10 cellular contexts compared by ENCODE assay signal in the genomic region with DNA sequence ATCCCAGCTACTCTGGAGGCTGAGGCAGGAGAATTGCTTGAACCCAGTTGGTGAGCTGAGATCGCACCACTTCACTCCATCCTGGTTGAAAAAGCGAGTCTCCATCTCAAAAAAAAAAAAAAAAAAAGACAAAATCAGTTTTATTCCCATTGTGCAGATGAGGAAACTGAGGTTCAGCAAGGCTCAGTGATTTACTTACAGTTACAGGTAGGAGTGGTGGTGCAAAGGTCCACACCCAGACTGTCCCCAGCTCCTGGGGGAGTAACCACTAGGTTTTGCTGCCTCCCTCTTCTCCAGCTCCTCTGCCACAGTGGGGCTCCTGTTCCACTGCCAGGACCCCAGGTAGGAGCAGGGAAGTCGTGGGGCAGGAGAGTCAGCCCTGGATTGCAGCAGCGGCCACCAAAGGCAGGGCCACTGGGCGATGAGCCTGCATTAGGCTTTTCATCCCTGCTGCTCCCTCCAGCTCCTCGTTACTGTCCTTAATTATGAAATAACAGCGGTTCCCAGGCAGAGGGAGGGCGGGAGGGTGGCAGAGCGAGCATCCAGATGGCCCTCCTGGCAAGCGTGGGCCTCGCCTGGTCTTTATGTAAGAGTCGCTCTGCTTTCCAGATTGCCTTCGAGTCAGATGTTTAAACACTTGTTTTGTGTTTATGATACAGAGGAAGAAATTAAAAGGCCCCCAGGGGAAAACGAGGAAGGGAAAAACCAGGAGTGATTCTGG. TPM values are rescaled to one million over a fixed set of nuclear protein-coding genes. Genes with fewer than 3 reads are reported as not detected.
DNase-seq lines count a peak whose midpoint lies in the region; ATAC-seq and TF ChIP-seq lines count a peak whose summit lies in the region.
"Had no signal": no experiment of that assay in that cellular context is flagged by ENCODE, and none has a peak within 500 bp of the region (broad histone marks: within the 10 kb centered on the region; RNA-seq: fewer than 3 reads in every experiment).

No MANE protein-coding gene starts in this region.

- H3K27ac ChIP-seq in angular gyrus (ENCODE audit: low read depth, low read length): peak overlapping the region; percentile 78

- ATAC-seq in GM18511 (IDR thresholded peaks at IDR 0.05; ENCODE audit: unreplicated experiment): no peak
- ATAC-seq: stimulated activated naive B cell treated with anti-CD40 and anti-IgM and Interleukin-4, amounts not matched to agents 10 μg/mL and 1 μg/mL and 100 μg/mL, for 72 hours had no signal

- peaks cover 13% of the 10 kb centered on the region for H3K4me1 Mint-ChIP-seq in mesothelial cell of epicardium

- no peak for TF ChIP-seq CTCF in GM10266 (IDR thresholded peaks at IDR 0.05; ENCODE audit: control insufficient read depth, insufficient read depth, low read depth, missing control alignments)
- TF ChIP-seq CTCF in mesothelial cell of epicardium (IDR thresholded peaks at IDR 0.05; ENCODE audit: unreplicated experiment): no peak

- H3K36me3 Mint-ChIP-seq in mesothelial cell of epicardium: no peaks in the 10 kb centered on the region
- H3K36me3 Mint-ChIP-seq: CD14-positive monocyte had no signal

- H3K27me3 Mint-ChIP-seq in mesothelial cell of epicardium (ENCODE audit: low read depth): no peaks in the 10 kb centered on the region

- H3K27ac Mint-ChIP-seq in mesothelial cell of epicardium: no peak overlapping the region
- H3K27ac Mint-ChIP-seq: CD14-positive monocyte; stimulated activated naive B cell treated with anti-CD40 and anti-IgM and Interleukin-4, amounts not matched to agents 10 μg/mL and 1 μg/mL and 100 μg/mL, for 72 hours had no signal

- H3K4me3 Mint-ChIP-seq in mesothelial cell of epicardium: no peak overlapping the region
- H3K4me3 Mint-ChIP-seq: CD14-positive monocyte; stimulated activated naive B cell treated with anti-CD40 and anti-IgM and Interleukin-4, amounts not matched to agents 10 μg/mL and 1 μg/mL and 100 μg/mL, for 72 hours had no signal

- peaks cover 8% of the 10 kb centered on the region for H3K9me3 Mint-ChIP-seq in mesothelial cell of epicardium
- H3K9me3 Mint-ChIP-seq: stimulated activated naive B cell treated with anti-CD40 and anti-IgM and Interleukin-4, amounts not matched to agents 10 μg/mL and 1 μg/mL and 100 μg/mL, for 72 hours had no signal

- peak; percentile 69 for DNase-seq in Ammon's horn (ENCODE audit: low spot score)
- peak; percentile 87 for DNase-seq in NCI-H1694 (lab: John Stamatoyannopoulos, UW)
- DNase-seq in mucosa of gallbladder (ENCODE audit: low spot score): peak; percentile 61
- DNase-seq in GM10266 (ENCODE audit: extremely low spot score): no peak
- no peak for DNase-seq in activated CD4-positive, CD25-positive, alpha-beta regulatory T cell (lab: John Stamatoyannopoulos, UW)
- no peak for DNase-seq in mesothelial cell of epicardium (ENCODE audit: low spot score in 2 of 2, unreplicated experiment in 2 of 2)
- DNase-seq: stimulated activated naive B cell treated with anti-CD40 and anti-IgM and Interleukin-4, amounts not matched to agents 10 μg/mL and 1 μg/mL and 100 μg/mL, for 72 hours had no signal

RNA-seq across cellular contexts. Expression of a gene that starts 15.5 kb away (rescaled TPM):
- total RNA-seq in mucosa of gallbladder (4.4 TPM), mesothelial cell of epicardium (0.14 to 0.20 TPM in 2 of 3 replicates, not detected in the other)

Comparison
In these comparisons a context has a peak if more than half of its experiments do, and no peak if none do; other contexts are left out.
1. DNase-seq: peak in Ammon's horn (single experiment), NCI-H1694 (single experiment) and mucosa of gallbladder (single experiment); none in GM10266 (single experiment), activated CD4-positive, CD25-positive, alpha-beta regulatory T cell (0 of 4) and mesothelial cell of epicardium (0 of 2).